ENCODE assay signal across 19 cellular contexts in the genomic region with DNA sequence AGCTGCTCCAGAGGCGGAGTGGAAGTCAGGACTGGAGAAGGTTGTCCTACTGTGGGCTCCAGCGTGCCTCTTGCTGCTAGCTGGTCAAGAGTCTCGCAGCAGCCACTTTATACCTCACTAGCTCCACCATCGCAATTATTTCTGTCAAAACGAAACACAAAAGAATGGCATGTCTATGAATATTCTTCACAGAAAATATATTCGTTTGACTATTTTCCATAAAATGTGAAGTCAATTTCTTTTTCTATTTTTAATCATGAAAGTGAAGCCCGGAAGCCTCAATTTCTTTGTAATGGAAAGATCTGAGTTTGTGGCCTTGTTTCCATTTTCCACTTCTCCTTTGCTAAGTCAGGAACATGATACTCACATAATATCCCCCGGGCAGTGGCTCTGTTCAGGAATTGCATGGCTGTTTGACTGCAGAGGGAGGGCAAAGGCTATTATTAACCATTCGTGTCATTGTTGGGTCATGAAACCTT. TPM values are rescaled to one million over a fixed set of nuclear protein-coding genes. Genes with fewer than 3 reads are reported as not detected.
DNase-seq lines count a peak whose midpoint lies in the region; ATAC-seq and TF ChIP-seq lines count a peak whose summit lies in the region.
"Had no signal": no experiment of that assay in that cellular context is flagged by ENCODE, and none has a peak within 500 bp of the region (broad histone marks: within the 10 kb centered on the region; RNA-seq: fewer than 3 reads in every experiment).

No MANE protein-coding gene starts in this region.

- no peak overlapping the region for H3K4me3 ChIP-seq in BLaER1 treated with 17β-estradiol and CSF1 and Interleukin-3, amounts not matched to agents 10 nM and 100 nM
- H3K4me3 ChIP-seq in transverse colon (no peak overlapping the region), thyroid gland (replicated peaks in 1 of 3) (no peak overlapping the region)
- H3K4me3 ChIP-seq: colonic mucosa, left lung, right lobe of liver had no signal

- no peaks in the 10 kb centered on the region for H3K9me3 Mint-ChIP-seq in activated B cell treated with CpG ODN at 0.5 μM for 24 hours
- no peaks in the 10 kb centered on the region for H3K9me3 Mint-ChIP-seq in nephron
- no peaks in the 10 kb centered on the region for H3K9me3 Mint-ChIP-seq in natural killer cell
- H3K9me3 Mint-ChIP-seq: activated CD4-positive, alpha-beta memory T cell treated with anti-CD3 and anti-CD28 coated beads for 36 hours; activated naive CD4-positive, alpha-beta T cell treated with anti-CD3 and anti-CD28 coated beads, Interleukin-2, amount 10 ng/mL, durations not matched to agents 7 days and 5 days; stimulated activated naive CD8-positive, alpha-beta T cell treated with anti-CD3 and anti-CD28 coated beads, Interleukin-15, amount 100 ng/mL, for 72 hours had no signal

- 74 to 83% methylated on average over 8 to 9 of the region's 9 CpGs for WGBS in transverse colon (ENCODE audit: low coverage in 1 of 2), 2 donors
- WGBS in thyroid gland, 2 donors: 68 to 78% methylated on average over 9 of the region's 9 CpGs

- no peak overlapping the region for H3K27ac Mint-ChIP-seq in activated B cell treated with CpG ODN at 0.5 μM for 24 hours
- H3K27ac Mint-ChIP-seq in nephron: peak overlapping the region in 2 of 3 experiments; percentile 28 to 56
- no peak overlapping the region for H3K27ac Mint-ChIP-seq in natural killer cell
- H3K27ac Mint-ChIP-seq: activated CD4-positive, alpha-beta memory T cell treated with anti-CD3 and anti-CD28 coated beads for 36 hours; activated naive CD4-positive, alpha-beta T cell treated with anti-CD3 and anti-CD28 coated beads, Interleukin-2, amount 10 ng/mL, durations not matched to agents 7 days and 5 days; stimulated activated naive CD8-positive, alpha-beta T cell treated with anti-CD3 and anti-CD28 coated beads, Interleukin-15, amount 100 ng/mL, for 72 hours had no signal

- peak overlapping the region; percentile 9 to 72 (median 29); a peak in 19 of 22 replicates for H3K4me2 ChIP-seq in BLaER1 treated with 17β-estradiol and CSF1 and Interleukin-3, amounts not matched to agents 10 nM and 100 nM

- CTCF ChIA-PET in activated B cell treated with CpG ODN at 0.5 μM for 24 hours (lab: Charles Lee): no interaction called here

- H3K36me3 ChIP-seq in BLaER1 treated with 17β-estradiol and CSF1 and Interleukin-3, amounts not matched to agents 10 nM and 100 nM: no peaks in the 10 kb centered on the region
- H3K36me3 ChIP-seq in transverse colon (no peaks in the 10 kb centered on the region), thyroid gland (no peaks in the 10 kb centered on the region)
- H3K36me3 ChIP-seq: colonic mucosa, left lung, right lobe of liver had no signal

- in situ Hi-C loops in KBM-7 (cut with MboI; ENCODE audit: low pct_unique_long_range_greater_than_20kb, low sequenced_read_pairs): no loop called here
- in situ Hi-C loops in transverse colon (cut with MboI; ENCODE audit: low pct_ligation_motif_present in 1 of 4, low pct_unique_long_range_greater_than_20kb in 1 of 4, low sequenced_read_pairs in 3 of 4): loop anchor here in 2 of 4 donors (25.0 kb wide), 2 partner anchors 573 to 948 kb away; partner anchors contain the start of gene SLC24A3 (in 2 of the 2)

- POLR2A ChIA-PET in activated B cell treated with CpG ODN at 0.5 μM for 24 hours (lab: Charles Lee): no interaction called here

- DNase-seq in LHCN-M2 (ENCODE audit: low read depth) (peak; percentile 37), activated B cell treated with CpG ODN at 0.5 μM for 24 hours (no peak), natural killer cell (no peak), KBM-7 (no peak), transverse colon (no peak), thyroid gland (no peak)
- DNase-seq: activated CD4-positive, alpha-beta memory T cell treated with anti-CD3 and anti-CD28 coated beads for 36 hours; activated naive CD4-positive, alpha-beta T cell treated with anti-CD3 and anti-CD28 coated beads, Interleukin-2, amount 10 ng/mL, durations not matched to agents 7 days and 5 days; activated T-cell treated with anti-CD3 and anti-CD28 coated beads, Interleukin-2, amount 50 U/mL, for 1 hour; colonic mucosa; DND-41; left lung; NCI-H1694; nucleus accumbens; right lobe of liver; stimulated activated naive CD8-positive, alpha-beta T cell treated with anti-CD3 and anti-CD28 coated beads, Interleukin-15, amount 100 ng/mL, for 72 hours had no signal

- no peak overlapping the region for H3K9ac ChIP-seq in BLaER1 treated with 17β-estradiol and CSF1 and Interleukin-3, amounts not matched to agents 10 nM and 100 nM

- H3K4me3 Mint-ChIP-seq in activated B cell treated with CpG ODN at 0.5 μM for 24 hours (peak overlapping the region; percentile 40), nephron (no peak overlapping the region), natural killer cell (no peak overlapping the region)
- H3K4me3 Mint-ChIP-seq: activated CD4-positive, alpha-beta memory T cell treated with anti-CD3 and anti-CD28 coated beads for 36 hours; activated naive CD4-positive, alpha-beta T cell treated with anti-CD3 and anti-CD28 coated beads, Interleukin-2, amount 10 ng/mL, durations not matched to agents 7 days and 5 days; stimulated activated naive CD8-positive, alpha-beta T cell treated with anti-CD3 and anti-CD28 coated beads, Interleukin-15, amount 100 ng/mL, for 72 hours had no signal

- no peak for ATAC-seq in activated B cell treated with CpG ODN at 0.5 μM for 24 hours (ENCODE audit: low read depth)
- no peak for ATAC-seq in natural killer cell
- ATAC-seq: left lung; right lobe of liver; stimulated activated naive CD8-positive, alpha-beta T cell treated with anti-CD3 and anti-CD28 coated beads, Interleukin-15, amount 100 ng/mL, for 72 hours had no signal

- no peaks in the 10 kb centered on the region for H3K27me3 Mint-ChIP-seq in activated B cell treated with CpG ODN at 0.5 μM for 24 hours
- H3K27me3 Mint-ChIP-seq in nephron (ENCODE audit: low read depth): no peaks in the 10 kb centered on the region
- H3K27me3 Mint-ChIP-seq in natural killer cell (ENCODE audit: low read depth in 2 of 2): no peaks in the 10 kb centered on the region
- H3K27me3 Mint-ChIP-seq: activated CD4-positive, alpha-beta memory T cell treated with anti-CD3 and anti-CD28 coated beads for 36 hours; activated naive CD4-positive, alpha-beta T cell treated with anti-CD3 and anti-CD28 coated beads, Interleukin-2, amount 10 ng/mL, durations not matched to agents 7 days and 5 days; stimulated activated naive CD8-positive, alpha-beta T cell treated with anti-CD3 and anti-CD28 coated beads, Interleukin-15, amount 100 ng/mL, for 72 hours had no signal

- H3K36me3 Mint-ChIP-seq in activated B cell treated with CpG ODN at 0.5 μM for 24 hours (ENCODE audit: low read depth) (peaks cover 18% of the 10 kb centered on the region), nephron (ENCODE audit: low read depth) (peaks cover 5% of the 10 kb centered on the region), natural killer cell (no peaks in the 10 kb centered on the region)
- H3K36me3 Mint-ChIP-seq: activated naive CD4-positive, alpha-beta T cell treated with anti-CD3 and anti-CD28 coated beads, Interleukin-2, amount 10 ng/mL, durations not matched to agents 7 days and 5 days had no signal

- TF ChIP-seq POLR2A in transverse colon (IDR thresholded peaks at IDR 0.05): no peak
- no peak for TF ChIP-seq POLR2A in thyroid gland (IDR thresholded peaks at IDR 0.05)

- H3K9me3 ChIP-seq in BLaER1 treated with 17β-estradiol and CSF1 and Interleukin-3, amounts not matched to agents 10 nM and 100 nM (replicated peaks in 1 of 11): no peaks in the 10 kb centered on the region
- H3K9me3 ChIP-seq in transverse colon (no peaks in the 10 kb centered on the region), thyroid gland (no peaks in the 10 kb centered on the region)
- H3K9me3 ChIP-seq: colonic mucosa, left lung, right lobe of liver had no signal

- H3K4me1 ChIP-seq in BLaER1 treated with 17β-estradiol and CSF1 and Interleukin-3, amounts not matched to agents 10 nM and 100 nM: peaks cover 0 to 16% (median 8%) of the 10 kb centered on the region in 10 experiments; a peak in 15 of 20 replicates
- no peaks in the 10 kb centered on the region for H3K4me1 ChIP-seq in transverse colon
- H3K4me1 ChIP-seq in thyroid gland: no peaks in the 10 kb centered on the region
- H3K4me1 ChIP-seq: colonic mucosa, left lung, right lobe of liver had no signal

- TF ChIP-seq CTCF in activated B cell treated with CpG ODN at 0.5 μM for 24 hours (IDR thresholded peaks at IDR 0.05) (no peak), nephron (IDR thresholded peaks at IDR 0.05; ENCODE audit: unreplicated experiment in 3 of 3) (no peak), natural killer cell (IDR thresholded peaks at IDR 0.05) (no peak), transverse colon (IDR thresholded peaks at IDR 0.05) (no peak), thyroid gland (IDR thresholded peaks at IDR 0.05) (no peak)

- H3K27me3 ChIP-seq in BLaER1 treated with 17β-estradiol and CSF1 and Interleukin-3, amounts not matched to agents 10 nM and 100 nM: no peaks in the 10 kb centered on the region
- H3K27me3 ChIP-seq in transverse colon (no peaks in the 10 kb centered on the region), thyroid gland (no peaks in the 10 kb centered on the region)
- H3K27me3 ChIP-seq: colonic mucosa, left lung, right lobe of liver had no signal

- H3K27ac ChIP-seq in BLaER1 treated with 17β-estradiol and CSF1 and Interleukin-3, amounts not matched to agents 10 nM and 100 nM: no peak overlapping the region
- no peak overlapping the region for H3K27ac ChIP-seq in transverse colon
- H3K27ac ChIP-seq in thyroid gland: peak overlapping the region in 1 of 3 donors; percentile 6
- H3K27ac ChIP-seq: colonic mucosa, left lung, right lobe of liver, VCaP had no signal

- no peaks in the 10 kb centered on the region for H4K20me1 ChIP-seq in BLaER1 treated with 17β-estradiol and CSF1 and Interleukin-3, amounts not matched to agents 10 nM and 100 nM

- intact Hi-C loops in activated B cell treated with CpG ODN at 0.5 μM for 24 hours (cut with micrococcal nuclease) (no loop called here), natural killer cell (cut with micrococcal nuclease) (no loop called here), transverse colon (cut with DNase I; ENCODE audit: low total_unique reads) (no loop called here), thyroid gland (cut with DNase I) (no loop called here)

- no peak for TF ChIP-seq EP300 in transverse colon (IDR thresholded peaks at IDR 0.05; ENCODE audit: low read depth)

- peaks cover 14% of the 10 kb centered on the region for H3K4me1 Mint-ChIP-seq in activated B cell treated with CpG ODN at 0.5 μM for 24 hours
- peaks cover 38% of the 10 kb centered on the region for H3K4me1 Mint-ChIP-seq in nephron
- peaks cover 0 to 6% of the 10 kb centered on the region in 2 donors for H3K4me1 Mint-ChIP-seq in natural killer cell
- H3K4me1 Mint-ChIP-seq: activated naive CD4-positive, alpha-beta T cell treated with anti-CD3 and anti-CD28 coated beads, Interleukin-2, amount 10 ng/mL, durations not matched to agents 7 days and 5 days; stimulated activated naive CD8-positive, alpha-beta T cell treated with anti-CD3 and anti-CD28 coated beads, Interleukin-15, amount 100 ng/mL, for 72 hours had no signal

RNA-seq across cellular contexts. Expression of gene DTD1, which starts 51.7 kb away (rescaled TPM):
- 71.4 and 78.7 TPM in 2 replicates for total RNA-seq in LHCN-M2 (2014; rRNA removed)
- polyA plus RNA-seq in LHCN-M2 (2012): 72.4 TPM
- total RNA-seq in activated B cell treated with CpG ODN at 0.5 μM for 24 hours: 26.3 and 27.5 TPM in 2 replicates
- total RNA-seq in natural killer cell: 10 to 100 TPM; 23.4 to 28.4 (median 24.1) TPM
- total RNA-seq in transverse colon: 10 to 100 TPM in 2 of 4 donors, 1 to 10 TPM in 2; 3.7 to 17.6 (median 9.8) TPM
- total RNA-seq in thyroid gland: 10 to 100 TPM; 42.7 to 57.6 (median 52.4) TPM

Comparison
In these comparisons a context has a peak if more than half of its experiments do, and no peak if none do; other contexts are left out.
1. H3K27ac Mint-ChIP-seq: peak in nephron (2 of 3); none in activated B cell treated with CpG ODN at 0.5 μM for 24 hours (single experiment) and natural killer cell (0 of 2).